Comparison of ENCODE assay signal across 1 cellular context in genomic region chr2:152127628-152128027, GRCh38.
TF ChIP-seq lines count a peak whose summit lies in the region.

No MANE protein-coding gene starts in this region.

TF ChIP-seq in GM23338, 12 proteins besides CTCF, POLR2A, EP300 and RAD21 (continued from another document):
- TF ChIP-seq REST (IDR thresholded peaks at IDR 0.05; ENCODE audit: unreplicated experiment) (no peak), EZH2phosphoT487 (IDR thresholded peaks at IDR 0.05; ENCODE audit: unreplicated experiment) (no peak), ZNF114 (CRISPR knock-in tag; IDR thresholded peaks at IDR 0.05) (no peak), NANOG (IDR thresholded peaks at IDR 0.05; ENCODE audit: borderline replicate concordance) (no peak), ZNF462 (CRISPR knock-in tag; IDR thresholded peaks at IDR 0.05) (no peak), JUNB (IDR thresholded peaks at IDR 0.05; ENCODE audit: unreplicated experiment) (no peak)
